In genomic region chr1:11650331-11650991, GRCh38 we compare ENCODE assay signal across 8 cellular contexts. TPM values are rescaled to one million over a fixed set of nuclear protein-coding genes. Genes with fewer than 3 reads are reported as not detected.
DNase-seq lines count a peak whose midpoint lies in the region; ATAC-seq and TF ChIP-seq lines count a peak whose summit lies in the region.

No MANE protein-coding gene starts in this region.

- ATAC-seq in WTC11 (peak; percentile 5), HG02642 (IDR thresholded peaks at IDR 0.05; ENCODE audit: poor library complexity, unreplicated experiment) (no peak), HG02840 (IDR thresholded peaks at IDR 0.05; ENCODE audit: low FRiP score, unreplicated experiment) (no peak)

- in situ Hi-C loops in brain microvascular endothelial cell (cut with HindIII; ENCODE audit: low pct_ligation_motif_present, low sequenced_read_pairs), result no loop called here

- peaks cover 15% of the 10 kb centered on the region for H3K27me3 ChIP-seq in brain microvascular endothelial cell (replicated peaks)

- DNase-seq in EL (peak; percentile 75), NB4 (ENCODE audit: low read depth) (peak; percentile 94), WTC11 (ENCODE audit: low spot score) (peak; percentile 79), brain microvascular endothelial cell (peak; percentile 47), iris pigment epithelial cell (ENCODE audit: low read depth) (peak; percentile 64)
- peak; percentile 36 to 74 (median 50) for DNase-seq in stimulated activated CD4-positive, alpha-beta T cell treated with anti-CD3 and anti-CD28 coated beads, Interleukin-1b, Interleukin-23, amount 100 ng/mL, for 24 hours (ENCODE audit: low read depth in 4 of 4, low spot score in 1 of 4)

- peak overlapping the region; percentile 61 for H3K4me3 Mint-ChIP-seq in WTC11

- H3K9me3 Mint-ChIP-seq in WTC11, result no peaks in the 10 kb centered on the region

- H3K4me3 ChIP-seq in NB4 (ENCODE audit: low read depth, low read length) (no peak overlapping the region), brain microvascular endothelial cell (ENCODE audit: low read depth, low read length) (peak overlapping the region; percentile 17)

- H3K36me3 Mint-ChIP-seq in WTC11, result 0 out of 2 replicates have a peak, but pooled peaks cover under 1% of the 10 kb centered on the region

- H3K27ac Mint-ChIP-seq in WTC11, result peak overlapping the region; percentile 60; the same call in 1 of the 2 replicates

- TF ChIP-seq POLR2A in NB4 (IDR thresholded peaks at IDR 0.05; ENCODE audit: extremely low read depth, insufficient read length), result no peak

- H3K4me1 Mint-ChIP-seq in WTC11, result peaks cover 33% of the 10 kb centered on the region

- peaks cover 22% of the 10 kb centered on the region for H3K27me3 Mint-ChIP-seq in WTC11 (ENCODE audit: low read depth)

- no peaks in the 10 kb centered on the region for H3K36me3 ChIP-seq in brain microvascular endothelial cell (replicated peaks)

- H3K27ac ChIP-seq in brain microvascular endothelial cell, result no peak overlapping the region

- CTCF ChIA-PET in WTC11 (lab: Charles Lee), result interaction anchor here (0.5 to 3.0 kb wide), 21 partner anchors 8 to 1700 kb away, joined by 3 to 23 read pairs (median 6); partner anchors contain the start of genes AGTRAP and FBXO6

- TF ChIP-seq CTCF in NB4 (IDR thresholded peaks at IDR 0.05; ENCODE audit: low read depth, low read length), result peak; percentile 72
- TF ChIP-seq CTCF in WTC11 (IDR thresholded peaks at IDR 0.05), result no peak
- peak; percentile 67 for TF ChIP-seq CTCF in brain microvascular endothelial cell (IDR thresholded peaks at IDR 0.05; ENCODE audit: low read depth, low read length, missing control alignments)

- POLR2A ChIA-PET in WTC11 (lab: Charles Lee), result interaction anchor here (0.5 to 1.4 kb wide), 3 partner anchors 14 to 100 kb away, joined by 3 read pairs; partner anchors contain the start of gene FBXO6

TF ChIP-seq in WTC11, 78 proteins besides CTCF, POLR2A, EP300 and RAD21 (continues in another document):
- TF ChIP-seq KAT7 (CRISPR knock-in tag; IDR thresholded peaks at IDR 0.05; ENCODE audit: borderline replicate concordance), result 0 out of 2 replicates have a peak, but pooled peaks have one; percentile 30
- TF ChIP-seq ELF4 (CRISPR knock-in tag; IDR thresholded peaks at IDR 0.05; ENCODE audit: low read depth), result no peak
- no peak for TF ChIP-seq ZSCAN18 (CRISPR knock-in tag; IDR thresholded peaks at IDR 0.05)
- no peak for TF ChIP-seq MXD4 (CRISPR knock-in tag; IDR thresholded peaks at IDR 0.05; ENCODE audit: borderline replicate concordance)
- TF ChIP-seq ZNF121 (CRISPR knock-in tag; IDR thresholded peaks at IDR 0.05), result 0 out of 2 replicates have a peak, but pooled peaks have one; percentile 25
- TF ChIP-seq ZNF219 (CRISPR knock-in tag; IDR thresholded peaks at IDR 0.05; ENCODE audit: borderline replicate concordance), result no peak
- no peak for TF ChIP-seq OVOL2 (CRISPR knock-in tag; IDR thresholded peaks at IDR 0.05; ENCODE audit: borderline replicate concordance)
- no peak for TF ChIP-seq ZNF281 (CRISPR knock-in tag; IDR thresholded peaks at IDR 0.05)
- TF ChIP-seq ATF1 (CRISPR knock-in tag; IDR thresholded peaks at IDR 0.05), result no peak
- 0 out of 2 replicates have a peak, but pooled peaks have one; percentile 48 for TF ChIP-seq FOXK1 (CRISPR knock-in tag; IDR thresholded peaks at IDR 0.05)
- peak; percentile 96 for TF ChIP-seq GTF2I (CRISPR knock-in tag; conservative IDR thresholded peaks at IDR 0.05)
- 0 out of 2 replicates have a peak, but pooled peaks have one; percentile 40 for TF ChIP-seq ESRRA (CRISPR knock-in tag; IDR thresholded peaks at IDR 0.05; ENCODE audit: borderline replicate concordance)
- no peak for TF ChIP-seq SMAD4 (CRISPR knock-in tag; IDR thresholded peaks at IDR 0.05)
- no peak for TF ChIP-seq ERG (CRISPR knock-in tag; IDR thresholded peaks at IDR 0.05)
- TF ChIP-seq FOXJ3 (CRISPR knock-in tag; IDR thresholded peaks at IDR 0.05; ENCODE audit: borderline replicate concordance), result no peak
- TF ChIP-seq ZNF396 (CRISPR knock-in tag; IDR thresholded peaks at IDR 0.05; ENCODE audit: borderline replicate concordance), result no peak
- no peak for TF ChIP-seq MYBL2 (CRISPR knock-in tag; IDR thresholded peaks at IDR 0.05)
- TF ChIP-seq E2F5 (CRISPR knock-in tag; IDR thresholded peaks at IDR 0.05), result 0 out of 2 replicates have a peak, but pooled peaks have one; percentile 60
- no peak for TF ChIP-seq E2F4 (CRISPR knock-in tag; IDR thresholded peaks at IDR 0.05; ENCODE audit: borderline replicate concordance, low read depth)
- no peak for TF ChIP-seq EMX1 (CRISPR knock-in tag; IDR thresholded peaks at IDR 0.05)
- TF ChIP-seq NR3C1 (CRISPR knock-in tag; conservative IDR thresholded peaks at IDR 0.05; ENCODE audit: low read depth), result no peak
- no peak for TF ChIP-seq IRF1 (CRISPR knock-in tag; IDR thresholded peaks at IDR 0.05)
- TF ChIP-seq IRF2 (CRISPR knock-in tag; IDR thresholded peaks at IDR 0.05; ENCODE audit: borderline replicate concordance, low read depth), result no peak
- 0 out of 2 replicates have a peak, but pooled peaks have one; percentile 19 for TF ChIP-seq ZNF232 (CRISPR knock-in tag; IDR thresholded peaks at IDR 0.05)
- no peak for TF ChIP-seq ZBTB21 (CRISPR knock-in tag; IDR thresholded peaks at IDR 0.05; ENCODE audit: borderline replicate concordance)

RNA-seq across cellular contexts. Expression of gene FBXO2, which starts 3.8 kb away (rescaled TPM):
- total RNA-seq in WTC11 (2021), result 58.2 to 68.2 TPM (median 63.7 TPM) in 3 replicates

RNA-seq across cellular contexts. Expression of gene FBXO44, which starts 4.2 kb away (rescaled TPM):
- 34.9 to 45.6 TPM (median 40.6 TPM) in 3 replicates for total RNA-seq in WTC11 (2021)

RNA-seq across cellular contexts. Expression of gene FBXO6, which starts 13.5 kb away (rescaled TPM):
- total RNA-seq in WTC11 (2021), result 0.74 to 1.3 TPM (median 1.1 TPM) in 3 replicates

RNA-seq across cellular contexts. Expression of gene MAD2L2, which starts 30.5 kb away (rescaled TPM):
- 283 to 312 TPM (median 305 TPM) in 3 replicates for total RNA-seq in WTC11 (2021)

RNA-seq across cellular contexts. Expression of gene DRAXIN, which starts 41.0 kb away (rescaled TPM):
- 12.0 to 13.4 TPM (median 13.3 TPM) in 3 replicates for total RNA-seq in WTC11 (2021)
